1 cellular context compared by ENCODE assay signal in the genomic region with DNA sequence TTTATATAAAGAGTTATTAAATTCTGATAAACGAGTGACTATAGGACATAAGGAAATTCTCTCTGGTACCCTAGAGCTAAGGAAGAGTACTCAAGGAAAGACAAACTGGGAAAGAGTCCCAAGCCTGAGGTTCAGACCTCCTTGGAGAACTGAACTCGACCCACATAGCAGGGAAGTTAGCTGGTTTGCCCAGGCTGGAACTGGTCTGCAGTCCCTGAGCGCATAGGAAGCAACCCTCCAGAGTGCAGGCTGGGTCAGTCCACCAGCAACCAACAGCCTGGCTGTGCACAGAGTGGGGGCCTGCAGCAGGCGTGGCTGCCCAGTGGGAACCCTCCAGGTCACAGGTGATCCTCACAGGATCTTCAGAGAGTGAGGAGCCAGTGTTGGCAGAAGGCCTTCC.
TF ChIP-seq lines count a peak whose summit lies in the region.

No MANE protein-coding gene starts in this region.

TF ChIP-seq in GM23338, 12 proteins besides CTCF, POLR2A, EP300 and RAD21 (continued from another document):
- TF ChIP-seq STAT1 (IDR thresholded peaks at IDR 0.05; ENCODE audit: unreplicated experiment) (no peak), JUNB (IDR thresholded peaks at IDR 0.05; ENCODE audit: unreplicated experiment) (no peak), NANOG (IDR thresholded peaks at IDR 0.05; ENCODE audit: borderline replicate concordance) (no peak), POLR2AphosphoS5 (IDR thresholded peaks at IDR 0.05; ENCODE audit: low read depth) (no peak), EZH2 (IDR thresholded peaks at IDR 0.05; ENCODE audit: low read depth, unreplicated experiment) (no peak), CREB1 (CRISPR knock-in tag; IDR thresholded peaks at IDR 0.05; ENCODE audit: low read depth) (no peak), EZH2phosphoT487 (IDR thresholded peaks at IDR 0.05; ENCODE audit: unreplicated experiment) (no peak)
- TF ChIP-seq, protein P1, sequence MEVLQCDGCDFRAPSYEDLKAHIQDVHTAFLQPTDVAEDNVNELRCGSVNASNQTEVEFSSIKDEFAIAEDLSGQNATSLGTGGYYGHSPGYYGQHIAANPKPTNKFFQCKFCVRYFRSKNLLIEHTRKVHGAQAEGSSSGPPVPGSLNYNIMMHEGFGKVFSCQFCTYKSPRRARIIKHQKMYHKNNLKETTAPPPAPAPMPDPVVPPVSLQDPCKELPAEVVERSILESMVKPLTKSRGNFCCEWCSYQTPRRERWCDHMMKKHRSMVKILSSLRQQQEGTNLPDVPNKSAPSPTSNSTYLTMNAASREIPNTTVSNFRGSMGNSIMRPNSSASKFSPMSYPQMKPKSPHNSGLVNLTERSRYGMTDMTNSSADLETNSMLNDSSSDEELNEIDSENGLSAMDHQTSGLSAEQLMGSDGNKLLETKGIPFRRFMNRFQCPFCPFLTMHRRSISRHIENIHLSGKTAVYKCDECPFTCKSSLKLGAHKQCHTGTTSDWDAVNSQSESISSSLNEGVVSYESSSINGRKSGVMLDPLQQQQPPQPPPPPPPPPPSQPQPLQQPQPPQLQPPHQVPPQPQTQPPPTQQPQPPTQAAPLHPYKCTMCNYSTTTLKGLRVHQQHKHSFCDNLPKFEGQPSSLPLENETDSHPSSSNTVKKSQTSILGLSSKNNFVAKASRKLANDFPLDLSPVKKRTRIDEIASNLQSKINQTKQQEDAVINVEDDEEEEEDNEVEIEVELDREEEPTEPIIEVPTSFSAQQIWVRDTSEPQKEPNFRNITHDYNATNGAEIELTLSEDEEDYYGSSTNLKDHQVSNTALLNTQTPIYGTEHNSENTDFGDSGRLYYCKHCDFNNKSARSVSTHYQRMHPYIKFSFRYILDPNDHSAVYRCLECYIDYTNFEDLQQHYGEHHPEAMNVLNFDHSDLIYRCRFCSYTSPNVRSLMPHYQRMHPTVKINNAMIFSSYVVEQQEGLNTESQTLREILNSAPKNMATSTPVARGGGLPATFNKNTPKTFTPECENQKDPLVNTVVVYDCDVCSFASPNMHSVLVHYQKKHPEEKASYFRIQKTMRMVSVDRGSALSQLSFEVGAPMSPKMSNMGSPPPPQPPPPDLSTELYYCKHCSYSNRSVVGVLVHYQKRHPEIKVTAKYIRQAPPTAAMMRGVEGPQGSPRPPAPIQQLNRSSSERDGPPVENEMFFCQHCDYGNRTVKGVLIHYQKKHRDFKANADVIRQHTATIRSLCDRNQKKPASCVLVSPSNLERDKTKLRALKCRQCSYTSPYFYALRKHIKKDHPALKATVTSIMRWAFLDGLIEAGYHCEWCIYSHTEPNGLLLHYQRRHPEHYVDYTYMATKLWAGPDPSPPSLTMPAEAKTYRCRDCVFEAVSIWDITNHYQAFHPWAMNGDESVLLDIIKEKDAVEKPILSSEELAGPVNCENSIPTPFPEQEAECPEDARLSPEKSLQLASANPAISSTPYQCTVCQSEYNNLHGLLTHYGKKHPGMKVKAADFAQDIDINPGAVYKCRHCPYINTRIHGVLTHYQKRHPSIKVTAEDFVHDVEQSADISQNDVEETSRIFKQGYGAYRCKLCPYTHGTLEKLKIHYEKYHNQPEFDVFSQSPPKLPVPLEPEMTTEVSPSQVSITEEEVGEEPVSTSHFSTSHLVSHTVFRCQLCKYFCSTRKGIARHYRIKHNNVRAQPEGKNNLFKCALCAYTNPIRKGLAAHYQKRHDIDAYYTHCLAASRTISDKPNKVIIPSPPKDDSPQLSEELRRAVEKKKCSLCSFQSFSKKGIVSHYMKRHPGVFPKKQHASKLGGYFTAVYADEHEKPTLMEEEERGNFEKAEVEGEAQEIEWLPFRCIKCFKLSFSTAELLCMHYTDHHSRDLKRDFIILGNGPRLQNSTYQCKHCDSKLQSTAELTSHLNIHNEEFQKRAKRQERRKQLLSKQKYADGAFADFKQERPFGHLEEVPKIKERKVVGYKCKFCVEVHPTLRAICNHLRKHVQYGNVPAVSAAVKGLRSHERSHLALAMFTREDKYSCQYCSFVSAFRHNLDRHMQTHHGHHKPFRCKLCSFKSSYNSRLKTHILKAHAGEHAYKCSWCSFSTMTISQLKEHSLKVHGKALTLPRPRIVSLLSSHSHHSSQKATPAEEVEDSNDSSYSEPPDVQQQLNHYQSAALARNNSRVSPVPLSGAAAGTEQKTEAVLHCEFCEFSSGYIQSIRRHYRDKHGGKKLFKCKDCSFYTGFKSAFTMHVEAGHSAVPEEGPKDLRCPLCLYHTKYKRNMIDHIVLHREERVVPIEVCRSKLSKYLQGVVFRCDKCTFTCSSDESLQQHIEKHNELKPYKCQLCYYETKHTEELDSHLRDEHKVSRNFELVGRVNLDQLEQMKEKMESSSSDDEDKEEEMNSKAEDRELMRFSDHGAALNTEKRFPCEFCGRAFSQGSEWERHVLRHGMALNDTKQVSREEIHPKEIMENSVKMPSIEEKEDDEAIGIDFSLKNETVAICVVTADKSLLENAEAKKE (CRISPR knock-in tag; IDR thresholded peaks at IDR 0.05): no peak
